Comparison of ENCODE assay signal across 15 cellular contexts in genomic region chr15:66803749-66804148, GRCh38.
DNase-seq lines count a peak whose midpoint lies in the region; ATAC-seq, FAIRE-seq and TF ChIP-seq lines count a peak whose summit lies in the region.
"Had no signal": no experiment of that assay in that cellular context is flagged by ENCODE, and none has a peak within 500 bp of the region (broad histone marks: within the 10 kb centered on the region; RNA-seq: fewer than 3 reads in every experiment).

No MANE protein-coding gene starts in this region.

- H3K23me2 ChIP-seq in H1 (ENCODE audit: low read depth, low read length): no peaks in the 10 kb centered on the region

- no peaks in the 10 kb centered on the region for H3K79me1 ChIP-seq in H1 (ENCODE audit: low read depth, low read length)
- H3K79me1 ChIP-seq in neuronal stem cell (ENCODE audit: low read depth, low read length): no peaks in the 10 kb centered on the region

- no peak for TF ChIP-seq CTCF in H1 (IDR thresholded peaks at IDR 0.05; ENCODE audit: control extremely low read depth in 1 of 3, insufficient read depth in 1 of 3, low read depth in 1 of 3, low read length in 3 of 3)
- TF ChIP-seq CTCF in type B pancreatic cell (conservative IDR thresholded peaks at IDR 0.05): no peak

- H3K27ac Mint-ChIP-seq in type B pancreatic cell: peak overlapping the region; percentile 81
- H3K27ac Mint-ChIP-seq: activated CD4-positive, alpha-beta T cell treated with anti-CD3 and anti-CD28 coated beads, Interleukin-2, amount 10 ng/mL, durations not matched to agents 24 days and 14 days; IgD-negative memory B cell; nephron progenitor cell had no signal

- peak overlapping the region; percentile 25 for H3K4me3 Mint-ChIP-seq in type B pancreatic cell
- H3K4me3 Mint-ChIP-seq: activated CD4-positive, alpha-beta T cell treated with anti-CD3 and anti-CD28 coated beads, Interleukin-2, amount 10 ng/mL, durations not matched to agents 24 days and 14 days; IgD-negative memory B cell; nephron progenitor cell had no signal

- no peaks in the 10 kb centered on the region for H3K36me3 ChIP-seq in H1 (ENCODE audit: control insufficient read depth in 2 of 4, insufficient read depth in 4 of 4, low read length in 3 of 4)
- no peaks in the 10 kb centered on the region for H3K36me3 ChIP-seq in neuronal stem cell (replicated peaks in 1 of 2; ENCODE audit: control insufficient read depth in 2 of 2, insufficient read depth in 2 of 2, low read length in 2 of 2)

- H3K14ac ChIP-seq in H1 (ENCODE audit: insufficient read length) (no peak overlapping the region), neuronal stem cell (ENCODE audit: low read length) (no peak overlapping the region)

- H2BK15ac ChIP-seq in H1 (ENCODE audit: low read length): peak overlapping the region; percentile 93; the same call in 1 of the 2 replicates
- H2BK15ac ChIP-seq in neuronal stem cell (ENCODE audit: low read length): peak overlapping the region; percentile 35

- H2AFZ ChIP-seq in H1 (ENCODE audit: low read length) (0 out of 2 replicates have a peak overlapping the region, but pooled peaks have one; percentile 55), neuronal stem cell (ENCODE audit: low read length) (peak overlapping the region; percentile 91)

- H2BK120ac ChIP-seq in H1 (replicated peaks; ENCODE audit: low read depth, low read length) (peak overlapping the region; percentile 50), neuronal stem cell (ENCODE audit: low read depth, low read length) (no peak overlapping the region)

- H4K91ac ChIP-seq in H1 (replicated peaks; ENCODE audit: insufficient read length, low read length) (peak overlapping the region; percentile 35), neuronal stem cell (ENCODE audit: low read depth, low read length, poor library complexity) (no peak overlapping the region)

- H3K4ac ChIP-seq in H1 (replicated peaks; ENCODE audit: insufficient read length, low read depth, low read length) (no peak overlapping the region), neuronal stem cell (ENCODE audit: low read length) (no peak overlapping the region)

- H3K27me3 Mint-ChIP-seq in type B pancreatic cell: no peaks in the 10 kb centered on the region

- DNase-seq in DMS79 treated with DMSO at 0.1 percent for 48 hours (lab: John Stamatoyannopoulos, UW): peak; percentile 2
- no peak for DNase-seq in DMS79 (lab: John Stamatoyannopoulos, UW)
- DNase-seq in H1 (ENCODE audit: low read depth in 1 of 2, low spot score in 2 of 2): no peak
- no peak for DNase-seq in neuronal stem cell (ENCODE audit: low spot score)
- no peak for DNase-seq in type B pancreatic cell (ENCODE audit: extremely low spot score, unreplicated experiment)
- no peak for DNase-seq in stimulated activated CD4-positive, alpha-beta T cell treated with anti-CD3 and anti-CD28 coated beads, Interleukin-1b, Interleukin-23, amount 100 ng/mL, for 48 hours
- DNase-seq: activated CD4-positive, alpha-beta T cell treated with anti-CD3 and anti-CD28 coated beads, Interleukin-2, amount 10 ng/mL, durations not matched to agents 24 days and 14 days; central memory CD4-positive, alpha-beta T cell; NCI-H187; stimulated activated CD4-positive, alpha-beta T cell treated with anti-CD3 and anti-CD28 coated beads, Interleukin-2, amount 100 ng/mL, for 48 hours had no signal

- H3K27ac ChIP-seq in H1 (ENCODE audit: low read depth, low read length): no peak overlapping the region
- H3K27ac ChIP-seq in neuronal stem cell (replicated peaks; ENCODE audit: low read length): peak overlapping the region; percentile 82

- no peak for TF ChIP-seq EP300 in H1 (IDR thresholded peaks at IDR 0.05; ENCODE audit: borderline replicate concordance in 1 of 2, low read depth in 2 of 2, low read length in 2 of 2)

- TF ChIP-seq POLR2A in H1 (IDR thresholded peaks at IDR 0.05; ENCODE audit: control extremely low read depth in 1 of 2, low read depth in 2 of 2, low read length in 2 of 2): no peak

- H2AK5ac ChIP-seq in H1 (ENCODE audit: low read depth, low read length) (peak overlapping the region; percentile 10; the same call in 1 of the 2 replicates), neuronal stem cell (ENCODE audit: low read depth, low read length) (peak overlapping the region; percentile 51)

- H2BK20ac ChIP-seq in H1 (ENCODE audit: low read length): peak overlapping the region; percentile 25; the same call in 1 of the 2 replicates

- H3K18ac ChIP-seq in H1 (ENCODE audit: extremely low read depth, low read length): no peak overlapping the region
- H3K18ac ChIP-seq in neuronal stem cell (ENCODE audit: low read length): peak overlapping the region; percentile 77

- H3K9ac ChIP-seq in H1 (replicated peaks in 1 of 4; ENCODE audit: extremely low read depth in 1 of 4, low read depth in 3 of 4, low read length in 3 of 4): no peak overlapping the region
- H3K9ac ChIP-seq in neuronal stem cell (ENCODE audit: low read depth, low read length, poor library complexity): no peak overlapping the region

- no peaks in the 10 kb centered on the region for H4K20me1 ChIP-seq in H1 (replicated peaks in 1 of 2; ENCODE audit: control insufficient read depth in 1 of 2, insufficient read depth in 2 of 2, low read length in 2 of 2)

- H2BK12ac ChIP-seq in H1 (ENCODE audit: low read depth, low read length) (0 out of 2 replicates have a peak overlapping the region, but pooled peaks have one; percentile 93), neuronal stem cell (ENCODE audit: low read length) (no peak overlapping the region)

- no peaks in the 10 kb centered on the region for H3K9me3 Mint-ChIP-seq in type B pancreatic cell
- H3K9me3 Mint-ChIP-seq: activated CD4-positive, alpha-beta T cell treated with anti-CD3 and anti-CD28 coated beads, Interleukin-2, amount 10 ng/mL, durations not matched to agents 24 days and 14 days; IgD-negative memory B cell had no signal

- no peaks in the 10 kb centered on the region for H3K36me3 Mint-ChIP-seq in type B pancreatic cell
- H3K36me3 Mint-ChIP-seq: IgD-negative memory B cell had no signal

- no peaks in the 10 kb centered on the region for H3K79me2 ChIP-seq in H1 (ENCODE audit: control insufficient read depth in 1 of 2, insufficient read depth in 2 of 2, low read length in 2 of 2)

- peak overlapping the region; percentile 36; the same call in 1 of the 2 replicates for H2BK5ac ChIP-seq in H1 (ENCODE audit: low read depth, low read length)
- H2BK5ac ChIP-seq in neuronal stem cell (ENCODE audit: low read length): no peak overlapping the region

- POLR2A ChIA-PET in H1 (lab: Charles Lee; ENCODE audit: partially characterized antibody): no interaction called here

- H3K4me2 ChIP-seq in H1 (ENCODE audit: insufficient read depth in 1 of 2, low read depth in 2 of 2, low read length in 2 of 2) (no peak overlapping the region), neuronal stem cell (ENCODE audit: insufficient read depth, low read length, poor library complexity, severe bottlenecking) (no peak overlapping the region)

- ATAC-seq in HG03432 (IDR thresholded peaks at IDR 0.05; ENCODE audit: unreplicated experiment) (no peak), HG03280 (IDR thresholded peaks at IDR 0.05; ENCODE audit: unreplicated experiment) (no peak)

- H3K4me1 ChIP-seq in H1 (replicated peaks in 1 of 4; ENCODE audit: control insufficient read depth in 3 of 4, insufficient read depth in 4 of 4, low read length in 3 of 4) (peaks cover 0 to 9% (median 7%) of the 10 kb centered on the region in 4 experiments; a peak in 5 of 7 replicates), neuronal stem cell (ENCODE audit: control insufficient read depth in 2 of 2, insufficient read depth in 1 of 2, low read depth in 1 of 2, low read length in 2 of 2) (peaks cover 23 to 28% of the 10 kb centered on the region in 2 donors)

- H3K4me3 ChIP-seq in H1 (ENCODE audit: extremely low read depth in 1 of 4, insufficient read depth in 2 of 4, low read depth in 3 of 4, low read length in 4 of 4) (no peak overlapping the region), neuronal stem cell (ENCODE audit: low read length in 2 of 2) (no peak overlapping the region)

- H3K56ac ChIP-seq in H1 (replicated peaks; ENCODE audit: insufficient read length, low read depth, low read length): no peak overlapping the region

- H4K8ac ChIP-seq in H1 (ENCODE audit: extremely low read depth, insufficient read depth, low read length): no peak overlapping the region; the same call in 1 of the 2 replicates
- no peak overlapping the region for H4K8ac ChIP-seq in neuronal stem cell (ENCODE audit: low read depth, low read length)

- CTCF ChIA-PET in H1 (lab: Charles Lee; ENCODE audit: partially characterized antibody): interaction anchor here (1.2 to 2.4 kb wide), 3 partner anchors 15 to 48 kb away, joined by 3 to 10 read pairs (median 3); no protein-coding TSS in a partner anchor

- TF ChIP-seq RAD21 in H1 (IDR thresholded peaks at IDR 0.05 in 1 of 2, conservative IDR thresholded peaks at IDR 0.05 in 1 of 2; ENCODE audit: low read depth in 2 of 2, low read length in 2 of 2): no peak

- H3K23ac ChIP-seq in H1 (ENCODE audit: insufficient read length) (no peak overlapping the region), neuronal stem cell (ENCODE audit: low read depth, low read length, poor library complexity) (no peak overlapping the region)

- H3K4me1 Mint-ChIP-seq in type B pancreatic cell (ENCODE audit: unreplicated experiment): peaks cover 32% of the 10 kb centered on the region
- H3K4me1 Mint-ChIP-seq: activated CD4-positive, alpha-beta T cell treated with anti-CD3 and anti-CD28 coated beads, Interleukin-2, amount 10 ng/mL, durations not matched to agents 24 days and 14 days; IgD-negative memory B cell had no signal

- H3K27me3 ChIP-seq in H1 (replicated peaks in 1 of 4; ENCODE audit: control insufficient read depth in 3 of 4, extremely low read depth in 1 of 4, insufficient read depth in 3 of 4, low read length in 3 of 4) (no peaks in the 10 kb centered on the region), neuronal stem cell (ENCODE audit: control insufficient read depth in 3 of 3, insufficient read depth in 3 of 3, low read depth in 1 of 3, low read length in 3 of 3) (peaks cover 0 to under 1% (median 0%) of the 10 kb centered on the region in 3 experiments)

- H3K9me3 ChIP-seq in H1 (ENCODE audit: insufficient read depth in 2 of 2, low read depth in 1 of 2, low read length in 1 of 2): no peaks in the 10 kb centered on the region
- H3K9me3 ChIP-seq in neuronal stem cell (replicated peaks in 1 of 2; ENCODE audit: control insufficient read depth in 2 of 2, insufficient read depth in 1 of 2, low read depth in 1 of 2, low read length in 2 of 2): peaks cover 0 to 12% of the 10 kb centered on the region in 2 donors

- 100% methylated on average over 1 of the region's 1 CpG; no CpG with 5 or more reads in 1 of the 2 experiments for WGBS in H1 (ENCODE audit: extremely low coverage in 1 of 2, insufficient coverage in 1 of 2, insufficient read length in 1 of 2, insufficient replicate concordance in 2 of 2, low coverage in 1 of 2, low lambda C conversion rate in 2 of 2, missing lambda C conversion rate in 1 of 2), 2 experiments
- no CpG with 5 or more reads among the region's 1 CpG for WGBS in neuronal stem cell (ENCODE audit: extremely low coverage in 2 of 2, insufficient read length in 2 of 2, insufficient replicate concordance in 1 of 2), 2 donors

- FAIRE-seq in H1 (lab: Jason Lieb, UNC): no peak
- FAIRE-seq: D721Med had no signal

- no peak overlapping the region for H4K5ac ChIP-seq in H1 (ENCODE audit: insufficient read length, low read depth, low read length)

TF ChIP-seq in H1, 55 proteins besides CTCF, POLR2A, EP300 and RAD21 (continues in another document):
- TF ChIP-seq SAP30 (IDR thresholded peaks at IDR 0.05; ENCODE audit: insufficient read depth, insufficient replicate concordance, low read length): no peak
